1 cellular context compared by ENCODE assay signal in the genomic region with DNA sequence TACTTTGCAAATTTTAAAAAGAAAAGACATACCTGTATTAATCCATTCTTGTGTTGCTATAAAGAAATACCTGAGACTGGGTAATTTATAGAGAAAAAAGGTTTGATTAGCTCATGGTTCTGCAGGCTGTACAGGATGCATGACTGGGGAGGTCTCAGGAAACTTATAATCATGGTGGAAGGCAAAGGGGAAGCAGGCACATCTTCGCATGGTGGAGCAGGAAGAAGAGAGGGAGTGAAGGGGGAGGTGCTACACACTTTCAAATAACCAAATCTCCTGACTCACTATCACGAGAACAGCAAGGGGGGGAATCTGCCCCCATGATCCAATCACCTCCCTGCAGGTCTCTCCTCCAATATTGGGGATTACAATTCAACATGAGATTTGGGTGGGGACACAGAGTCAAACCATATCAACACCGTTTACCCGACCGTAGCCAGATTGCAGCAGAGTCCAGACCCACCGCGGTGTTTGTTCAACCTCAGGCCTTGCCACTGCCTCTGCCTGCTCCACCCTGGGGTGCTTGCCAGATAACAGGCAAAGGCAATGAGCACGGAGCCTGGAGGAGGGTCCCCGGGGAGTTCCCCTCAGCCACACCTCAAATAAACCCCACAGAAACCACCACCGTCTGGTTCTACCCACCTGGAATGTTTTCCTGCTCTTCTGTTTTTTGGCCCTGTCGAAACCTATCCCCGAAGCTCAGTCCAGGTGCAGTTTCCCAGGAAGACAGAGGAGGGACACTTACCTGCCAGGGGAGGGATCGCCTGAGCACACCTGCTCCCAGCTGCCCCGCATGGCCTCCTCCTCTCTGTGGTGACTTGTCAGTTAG.
TF ChIP-seq lines count a peak whose summit lies in the region.

No MANE protein-coding gene starts in this region.

TF ChIP-seq in endothelial cell of umbilical vein, 7 proteins besides CTCF, POLR2A, EP300 and RAD21 (continued from another document):
- TF ChIP-seq FOS (IDR thresholded peaks at IDR 0.05; ENCODE audit: borderline replicate concordance, insufficient read depth, low read length) (no peak), POLR2AphosphoS5 (IDR thresholded peaks at IDR 0.05; ENCODE audit: insufficient read depth, low read depth, low read length) (no peak), MYC (IDR thresholded peaks at IDR 0.05; ENCODE audit: low read depth, low read length) (no peak), MAX (IDR thresholded peaks at IDR 0.05; ENCODE audit: insufficient read depth, insufficient read length) (no peak), GATA2 (IDR thresholded peaks at IDR 0.05; ENCODE audit: insufficient read depth, insufficient read length, low read depth, low read length) (no peak), EZH2 (IDR thresholded peaks at IDR 0.05; ENCODE audit: borderline replicate concordance, low read depth, low read length, severe bottlenecking) (no peak)
